Comparison of ENCODE assay signal across 1 cellular context in the genomic region with DNA sequence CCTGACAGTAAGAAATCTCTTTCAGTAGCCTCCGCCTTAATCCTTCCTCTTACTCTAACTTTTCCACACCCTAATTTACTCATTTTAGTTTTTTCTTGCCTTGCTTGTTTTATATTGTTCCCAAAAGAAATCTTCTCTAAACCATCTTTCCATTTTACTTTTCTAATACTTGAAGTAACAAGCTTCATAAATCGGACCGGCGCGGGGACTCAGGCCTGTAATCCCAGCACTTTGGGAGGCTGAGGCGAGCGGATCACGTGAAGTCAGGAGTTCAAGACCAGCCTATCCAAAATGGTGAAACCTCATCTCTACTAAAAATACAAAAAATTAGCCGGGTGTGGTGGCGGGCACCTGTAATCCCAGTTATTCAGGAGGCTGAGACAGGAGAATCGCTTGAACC.
TF ChIP-seq lines count a peak whose summit lies in the region.

No MANE protein-coding gene starts in this region.

TF ChIP-seq in neural cell, 6 proteins besides CTCF, POLR2A, EP300 and RAD21 (continued from another document):
- TF ChIP-seq REST (IDR thresholded peaks at IDR 0.05; ENCODE audit: borderline replicate concordance) (no peak), TAF1 (IDR thresholded peaks at IDR 0.05; ENCODE audit: low read depth) (no peak)
